Comparison of ENCODE assay signal across 8 cellular contexts in genomic region chr5:149371296-149371962, GRCh38. TPM values are rescaled to one million over a fixed set of nuclear protein-coding genes. Genes with fewer than 3 reads are reported as not detected.
DNase-seq lines count a peak whose midpoint lies in the region; ATAC-seq, FAIRE-seq and TF ChIP-seq lines count a peak whose summit lies in the region.

No MANE protein-coding gene starts in this region.

- in situ Hi-C loops in Panc1 (cut with HindIII; ENCODE audit: low pct_unique_long_range_greater_than_20kb, low sequenced_read_pairs) = no loop called here

- BruUV-seq in Panc1 (replicated peaks; lab: Mats Ljungman, UMichigan) = no TSS peak

- no peaks in the 10 kb centered on the region for H3K4me1 ChIP-seq in Panc1 (ENCODE audit: control insufficient read depth, insufficient read depth, low read length)
- H3K4me1 ChIP-seq in ovary (ENCODE audit: insufficient read depth) = no peaks in the 10 kb centered on the region
- H3K4me1 ChIP-seq in upper lobe of right lung = no peaks in the 10 kb centered on the region

- H3K27ac ChIP-seq in Panc1 (ENCODE audit: low read length) (no peak overlapping the region), ovary (no peak overlapping the region), upper lobe of right lung (no peak overlapping the region)

- DNase-seq in D721Med (ENCODE audit: insufficient read length, low spot score) = peak; percentile 65
- DNase-seq in HT1080 (ENCODE audit: low read depth) = peak; percentile 54
- DNase-seq in Panc1 (ENCODE audit: low read depth, low spot score) = peak; percentile 43
- DNase-seq in activated T-cell treated with anti-CD3 and anti-CD28 coated beads, Interleukin-2, amount 50 U/mL, for 48 hours = peak; percentile 75 to 78
- DNase-seq in fibroblast of pulmonary artery (ENCODE audit: low read depth) = peak; percentile 65
- peak in 4 of 5 donors; percentile 34 to 61 (median 52) for DNase-seq in ovary
- peak; percentile 79 for DNase-seq in upper lobe of right lung

- CTCF ChIA-PET in Panc1 (lab: Charles Lee) = interaction anchor here (0.6 to 1.2 kb wide), 4 partner anchors 11 to 107 kb away, joined by 3 to 8 read pairs (median 4); no protein-coding TSS in a partner anchor

- H3K36me3 ChIP-seq in Panc1 (ENCODE audit: control insufficient read depth, insufficient read depth, low read length) (no peaks in the 10 kb centered on the region), ovary (no peaks in the 10 kb centered on the region), upper lobe of right lung (no peaks in the 10 kb centered on the region)

- WGBS in ovary, 3 donors = 51 to 60% (median 56%) methylated on average over 12 of the region's 12 CpGs

- POLR2A ChIA-PET in Panc1 (lab: Charles Lee) = interaction anchor here (0.5 to 0.8 kb wide), 2 partner anchors 25 to 190 kb away, joined by 3 read pairs; no protein-coding TSS in a partner anchor

- no peak for TF ChIP-seq POLR2A in ovary (IDR thresholded peaks at IDR 0.05)

- H3K27me3 ChIP-seq in Panc1 (ENCODE audit: control insufficient read depth, insufficient read depth, low read length) (no peaks in the 10 kb centered on the region), ovary (no peaks in the 10 kb centered on the region), upper lobe of right lung (no peaks in the 10 kb centered on the region)

- intact Hi-C loops in Panc1 (cut with micrococcal nuclease; ENCODE audit: unreplicated experiment) = loop anchor here (1.0 kb wide), 1 partner anchor 54 kb away; no protein-coding TSS in a partner anchor
- intact Hi-C loops in ovary (cut with DNase I) = no loop called here
- intact Hi-C loops in upper lobe of right lung (cut with DNase I) = loop anchor here (5.0 to 10.0 kb wide), 2 partner anchors 54 to 107 kb away; no protein-coding TSS in a partner anchor

- peak; percentile 83 for ATAC-seq in GM21381 (IDR thresholded peaks at IDR 0.05; ENCODE audit: unreplicated experiment)
- peak; percentile 92 for ATAC-seq in Panc1
- peak; percentile 90 for ATAC-seq in upper lobe of right lung

- no peak for FAIRE-seq in D721Med (lab: Jason Lieb, UNC)

- no peak for TF ChIP-seq EP300 in ovary (IDR thresholded peaks at IDR 0.05)

- TF ChIP-seq CTCF in D721Med (IDR thresholded peaks at IDR 0.05; ENCODE audit: insufficient read depth, missing control alignments) (peak; percentile 75), Panc1 (IDR thresholded peaks at IDR 0.05) (peak; percentile 96), fibroblast of pulmonary artery (IDR thresholded peaks at IDR 0.05; ENCODE audit: low read length, missing control alignments) (peak; percentile 84), ovary (IDR thresholded peaks at IDR 0.05) (peak in 1 of 3 donors; percentile 22), upper lobe of right lung (IDR thresholded peaks at IDR 0.05) (peak; percentile 79)

- H3K4me3 ChIP-seq in Panc1 (ENCODE audit: low read depth in 2 of 2, low read length in 2 of 2) = no peak overlapping the region
- H3K4me3 ChIP-seq in fibroblast of pulmonary artery (replicated peaks; ENCODE audit: low read depth, low read length) = no peak overlapping the region
- H3K4me3 ChIP-seq in ovary = no peak overlapping the region
- no peak overlapping the region for H3K4me3 ChIP-seq in upper lobe of right lung

- no peaks in the 10 kb centered on the region for H3K9me3 ChIP-seq in Panc1 (ENCODE audit: control insufficient read depth, insufficient read depth, low read depth, low read length)
- no peaks in the 10 kb centered on the region for H3K9me3 ChIP-seq in ovary
- no peaks in the 10 kb centered on the region for H3K9me3 ChIP-seq in upper lobe of right lung

RNA-seq across cellular contexts. Expression of gene IL17B, which starts 7.7 kb away (rescaled TPM):
- total RNA-seq in HT1080 (2014; rRNA removed; shearing (Covaris generic)) = not detected in 2 replicates
- polyA plus RNA-seq in HT1080 (2015; cell fraction: cytosol; rRNA removed) = not detected in 2 replicates
- polyA plus RNA-seq in HT1080 (2015; cell fraction: nucleus; rRNA removed) = not detected in 2 replicates
- total RNA-seq in Panc1 (2021; ENCODE audit: unreplicated experiment) = not detected
- polyA plus RNA-seq in Panc1 (2012; ENCODE audit: insufficient read length) = not detected
- under 1 TPM in 2 of 7 donors, not detected in 5; 0.47 to 0.54 TPM for total RNA-seq in ovary
- 1 to 10 TPM in 1 of 2 donors, not detected in 1; 1.7 TPM for polyA plus RNA-seq in ovary
- not detected for total RNA-seq in upper lobe of right lung

RNA-seq across cellular contexts. Expression of gene PCYOX1L, which starts 13.6 kb away (rescaled TPM):
- 4.8 and 4.9 TPM in 2 replicates for total RNA-seq in HT1080 (2014; rRNA removed; shearing (Covaris generic))
- 7.7 and 8.3 TPM in 2 replicates for polyA plus RNA-seq in HT1080 (2015; cell fraction: cytosol; rRNA removed)
- 14.7 and 15.6 TPM in 2 replicates for polyA plus RNA-seq in HT1080 (2015; cell fraction: nucleus; rRNA removed)
- total RNA-seq in Panc1 (2021; ENCODE audit: unreplicated experiment) (7.0 TPM), ovary (10 to 100 TPM in 2 of 7 donors, 1 to 10 TPM in 5; 5.8 to 11.5 (median 8.8) TPM), upper lobe of right lung (6.6 TPM)
- 10.0 TPM for polyA plus RNA-seq in Panc1 (2012; ENCODE audit: insufficient read length)
- 10 to 100 TPM in 1 of 2 donors, 1 to 10 TPM in 1; 7.1 to 15.2 TPM for polyA plus RNA-seq in ovary

RNA-seq across cellular contexts. Expression of gene GRPEL2, which starts 26.1 kb away (rescaled TPM):
- total RNA-seq in HT1080 (2014; rRNA removed; shearing (Covaris generic)) = 24.4 and 28.0 TPM in 2 replicates
- 24.4 and 25.1 TPM in 2 replicates for polyA plus RNA-seq in HT1080 (2015; cell fraction: cytosol; rRNA removed)
- 25.5 and 26.5 TPM in 2 replicates for polyA plus RNA-seq in HT1080 (2015; cell fraction: nucleus; rRNA removed)
- 30.1 TPM for total RNA-seq in Panc1 (2021; ENCODE audit: unreplicated experiment)
- polyA plus RNA-seq in Panc1 (2012; ENCODE audit: insufficient read length) = 14.3 TPM
- 10 to 100 TPM in 6 of 7 donors, 1 to 10 TPM in 1; 7.8 to 17.5 (median 13.0) TPM for total RNA-seq in ovary
- 1 to 10 TPM; 5.9 to 6.8 TPM for polyA plus RNA-seq in ovary
- total RNA-seq in upper lobe of right lung = 23.9 TPM

Comparison
In these comparisons a context has a peak if more than half of its experiments do, and no peak if none do; other contexts are left out.
1. intact Hi-C loops: an anchor here in Panc1 (1.0 kb wide) and upper lobe of right lung (5.0 to 10.0 kb wide); none called in ovary.